Comparison of ENCODE assay signal across 10 cellular contexts in the genomic region with DNA sequence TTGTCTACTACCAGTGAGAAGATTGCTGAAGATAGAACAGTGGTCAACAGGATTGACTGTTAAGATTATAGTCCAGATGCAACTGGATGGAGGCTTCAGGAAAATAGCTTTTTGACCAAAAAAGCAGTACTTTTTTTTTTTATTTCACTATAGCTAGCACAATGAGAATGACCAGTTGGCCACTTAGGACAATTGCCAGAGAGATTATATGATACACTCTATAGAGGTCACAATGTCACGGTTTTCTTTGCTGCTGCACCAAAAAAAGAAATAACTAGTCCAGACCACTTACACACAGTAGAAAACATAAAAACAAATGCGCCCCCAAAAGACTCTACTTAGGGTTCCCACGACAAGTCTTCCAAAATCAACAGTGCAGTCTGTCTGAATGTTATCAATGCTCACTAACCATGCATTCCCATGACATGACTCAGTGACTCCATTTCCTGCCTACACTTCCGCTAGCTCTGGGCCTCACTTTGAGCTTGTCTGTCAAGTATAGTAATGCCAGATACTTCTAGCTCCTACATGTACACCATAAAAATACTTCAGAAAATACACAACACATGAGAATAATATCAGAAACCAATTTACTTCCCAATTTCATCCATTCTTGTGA.
A peak's percentile ranks its signal among the peaks of the same experiment; 100 is the strongest.
DNase-seq lines count a peak whose midpoint lies in the region; ATAC-seq and TF ChIP-seq lines count a peak whose summit lies in the region.
"Had no signal": no experiment of that assay in that cellular context is flagged by ENCODE, and none has a peak within 500 bp of the region (broad histone marks: within the 10 kb centered on the region; RNA-seq: fewer than 3 reads in every experiment).

No MANE protein-coding gene starts in this region.

- no peak overlapping the region for H3K27ac Mint-ChIP-seq in GM23338
- H3K27ac Mint-ChIP-seq in activated T-cell treated with anti-CD3 and anti-CD28 coated beads, Interleukin-2, amount 50 U/mL, for 72 hours, result no peak overlapping the region
- H3K27ac Mint-ChIP-seq: naive thymus-derived CD4-positive, alpha-beta T cell had no signal

- TF ChIP-seq CTCF in GM23338 (conservative IDR thresholded peaks at IDR 0.05; ENCODE audit: low read depth in 2 of 2) (no peak), SK-N-SH (IDR thresholded peaks at IDR 0.05) (no peak), gastrocnemius medialis (IDR thresholded peaks at IDR 0.05 in 4 of 5, conservative IDR thresholded peaks at IDR 0.05 in 1 of 5) (no peak), gastroesophageal sphincter (IDR thresholded peaks at IDR 0.05) (no peak)

- H3K27ac ChIP-seq in GM23338 (ENCODE audit: low read depth) (no peak overlapping the region), SK-N-SH (ENCODE audit: low read depth in 2 of 2, low read length in 1 of 2) (peak overlapping the region; percentile 67 to 98), gastrocnemius medialis (peak overlapping the region in 3 of 4 donors; percentile 32 to 50 (median 35)), gastroesophageal sphincter (peak overlapping the region in 1 of 4 donors; percentile 11)
- H3K27ac ChIP-seq: SK-N-MC had no signal

- intact Hi-C loops in gastrocnemius medialis (cut with DNase I; ENCODE audit: low total_unique reads), result no loop called here

- WGBS in SK-N-SH (ENCODE audit: low lambda C conversion rate), result 16% methylated on average over 4 of the region's 4 CpGs
- WGBS in gastroesophageal sphincter (ENCODE audit: low coverage in 1 of 2), 2 donors, result 56 to 81% methylated on average over 4 of the region's 4 CpGs

- H3K9me3 Mint-ChIP-seq in GM23338, result no peaks in the 10 kb centered on the region
- H3K9me3 Mint-ChIP-seq in activated T-cell treated with anti-CD3 and anti-CD28 coated beads, Interleukin-2, amount 50 U/mL, for 72 hours, result no peaks in the 10 kb centered on the region

- CTCF ChIA-PET in SK-N-SH (lab: Yijun Ruan, JAX), result interaction anchor here (0.6 to 1.3 kb wide), 2 partner anchors 48 to 909 kb away, joined by 3 to 4 read pairs; partner anchors contain the start of gene PDS5B

- TF ChIP-seq RAD21 in SK-N-SH (IDR thresholded peaks at IDR 0.05; ENCODE audit: low read length), result no peak

- in situ Hi-C loops in gastrocnemius medialis (cut with MboI; ENCODE audit: low sequenced_read_pairs in 4 of 4), result no loop called here

- H2AFZ ChIP-seq in GM23338 (peak overlapping the region; percentile 36; the same call in 1 of the 2 replicates), SK-N-SH (ENCODE audit: low read depth) (peak overlapping the region; percentile 47)

- DNase-seq in GM23338 (ENCODE audit: low spot score) (peak; percentile 20), SK-N-SH (no peak), fibroblast of the conjunctiva (ENCODE audit: low read depth) (peak; percentile 43), gastrocnemius medialis (no peak), iPS-NIHi11 (ENCODE audit: low spot score) (no peak), retina (no peak)
- DNase-seq in activated T-cell treated with anti-CD3 and anti-CD28 coated beads, Interleukin-2, amount 50 U/mL, for 72 hours, result no peak
- DNase-seq: naive thymus-derived CD4-positive, alpha-beta T cell had no signal

- no peaks in the 10 kb centered on the region for H3K36me3 ChIP-seq in GM23338 (ENCODE audit: insufficient read depth)
- H3K36me3 ChIP-seq in SK-N-SH (replicated peaks in 1 of 2; ENCODE audit: control insufficient read depth in 1 of 2, insufficient read depth in 2 of 2, low read length in 1 of 2), result no peaks in the 10 kb centered on the region
- H3K36me3 ChIP-seq in gastrocnemius medialis, result no peaks in the 10 kb centered on the region
- no peaks in the 10 kb centered on the region for H3K36me3 ChIP-seq in gastroesophageal sphincter

- peaks cover 4% of the 10 kb centered on the region for H3K27me3 Mint-ChIP-seq in GM23338 (ENCODE audit: insufficient read depth, low read depth, poor library complexity)
- peaks cover 6% of the 10 kb centered on the region for H3K27me3 Mint-ChIP-seq in activated T-cell treated with anti-CD3 and anti-CD28 coated beads, Interleukin-2, amount 50 U/mL, for 72 hours (ENCODE audit: low read depth)

- H3K4me2 ChIP-seq in GM23338 (no peak overlapping the region), SK-N-SH (peak overlapping the region; percentile 62; the same call in 1 of the 2 replicates)

- no peak for ATAC-seq in GM23338
- ATAC-seq in gastrocnemius medialis, result peak in 1 of 2 donors; percentile 63
- no peak for ATAC-seq in gastroesophageal sphincter
- no peak for ATAC-seq in activated T-cell treated with anti-CD3 and anti-CD28 coated beads, Interleukin-2, amount 50 U/mL, for 72 hours (replicated peaks in 1 of 2)
- ATAC-seq: naive thymus-derived CD4-positive, alpha-beta T cell had no signal

- POLR2A ChIA-PET in SK-N-SH (lab: Yijun Ruan, JAX), result no interaction called here

- no peak overlapping the region for H3K4me3 Mint-ChIP-seq in GM23338
- no peak overlapping the region for H3K4me3 Mint-ChIP-seq in activated T-cell treated with anti-CD3 and anti-CD28 coated beads, Interleukin-2, amount 50 U/mL, for 72 hours
- H3K4me3 Mint-ChIP-seq: naive thymus-derived CD4-positive, alpha-beta T cell had no signal

- H3K27me3 ChIP-seq in GM23338 (ENCODE audit: insufficient read depth) (no peaks in the 10 kb centered on the region), SK-N-SH (ENCODE audit: insufficient read depth) (no peaks in the 10 kb centered on the region), gastrocnemius medialis (no peaks in the 10 kb centered on the region), gastroesophageal sphincter (no peaks in the 10 kb centered on the region)

- H3K79me2 ChIP-seq in GM23338 (replicated peaks; ENCODE audit: insufficient read depth) (no peaks in the 10 kb centered on the region), SK-N-SH (ENCODE audit: insufficient read depth) (no peaks in the 10 kb centered on the region)

- H3K9me3 ChIP-seq in SK-N-SH, result no peaks in the 10 kb centered on the region
- H3K9me3 ChIP-seq in gastrocnemius medialis, result no peaks in the 10 kb centered on the region
- no peaks in the 10 kb centered on the region for H3K9me3 ChIP-seq in gastroesophageal sphincter

- H3K4me1 Mint-ChIP-seq in GM23338, result peaks cover 27% of the 10 kb centered on the region
- H3K4me1 Mint-ChIP-seq in activated T-cell treated with anti-CD3 and anti-CD28 coated beads, Interleukin-2, amount 50 U/mL, for 72 hours (ENCODE audit: low read depth), result no peaks in the 10 kb centered on the region

- H3F3A ChIP-seq in GM23338 (replicated peaks; ENCODE audit: low read depth), result no peaks in the 10 kb centered on the region
- peaks cover 38% of the 10 kb centered on the region for H3F3A ChIP-seq in SK-N-SH (replicated peaks; ENCODE audit: insufficient read depth)

- H3K4me3 ChIP-seq in GM23338, result no peak overlapping the region
- H3K4me3 ChIP-seq in SK-N-SH (ENCODE audit: low read depth in 2 of 2, low read length in 1 of 2), result peak overlapping the region in 1 of 2 experiments; percentile 11; a peak in 1 of 4 replicates
- no peak overlapping the region for H3K4me3 ChIP-seq in gastrocnemius medialis
- no peak overlapping the region for H3K4me3 ChIP-seq in gastroesophageal sphincter
- H3K4me3 ChIP-seq: SK-N-MC had no signal

- H4K20me1 ChIP-seq in GM23338 (replicated peaks; ENCODE audit: insufficient read depth) (no peaks in the 10 kb centered on the region), SK-N-SH (ENCODE audit: insufficient read depth) (no peaks in the 10 kb centered on the region)

- H3K36me3 Mint-ChIP-seq in GM23338 (ENCODE audit: low read depth), result no peaks in the 10 kb centered on the region
- no peaks in the 10 kb centered on the region for H3K36me3 Mint-ChIP-seq in activated T-cell treated with anti-CD3 and anti-CD28 coated beads, Interleukin-2, amount 50 U/mL, for 72 hours (ENCODE audit: insufficient read depth in 2 of 2)

- H3K9ac ChIP-seq in SK-N-SH, result peak overlapping the region; percentile 64; the same call in 1 of the 2 replicates

- H3K4me1 ChIP-seq in GM23338 (ENCODE audit: insufficient read depth), result no peaks in the 10 kb centered on the region; the same call in none of the 2 replicates
- H3K4me1 ChIP-seq in SK-N-SH (ENCODE audit: control insufficient read depth in 1 of 2, insufficient read depth in 2 of 2, low read depth in 1 of 2, low read length in 1 of 2), result peaks cover 0 to 38% of the 10 kb centered on the region in 2 experiments; a peak in 3 of 4 replicates
- H3K4me1 ChIP-seq in gastrocnemius medialis, result peaks cover 0 to 7% of the 10 kb centered on the region in 2 donors
- H3K4me1 ChIP-seq in gastroesophageal sphincter, result peaks cover 0 to 19% (median 0%) of the 10 kb centered on the region in 3 donors

- TF ChIP-seq POLR2A in gastrocnemius medialis (IDR thresholded peaks at IDR 0.05) (no peak), gastroesophageal sphincter (IDR thresholded peaks at IDR 0.05) (no peak)

- TF ChIP-seq EP300 in SK-N-SH (IDR thresholded peaks at IDR 0.05; ENCODE audit: borderline replicate concordance in 1 of 2, low read depth in 1 of 2, low read length in 1 of 2), result peak in 1 of 2 experiments; percentile 60; a peak in 2 of 4 replicates
- no peak for TF ChIP-seq EP300 in gastroesophageal sphincter (IDR thresholded peaks at IDR 0.05)

- H3K9me2 ChIP-seq in GM23338 (ENCODE audit: insufficient read depth) (no peaks in the 10 kb centered on the region; the same call in 1 of the 2 replicates), SK-N-SH (no peaks in the 10 kb centered on the region)

TF ChIP-seq in GM23338, 12 proteins besides CTCF, POLR2A, EP300 and RAD21 (continues in another document):
- TF ChIP-seq EZH2 (IDR thresholded peaks at IDR 0.05; ENCODE audit: low read depth, unreplicated experiment) (no peak), NANOG (IDR thresholded peaks at IDR 0.05; ENCODE audit: borderline replicate concordance) (no peak), ETS1 (IDR thresholded peaks at IDR 0.05) (no peak)

TF ChIP-seq in SK-N-SH, 30 proteins besides CTCF, POLR2A, EP300 and RAD21 (continues in another document):
- TF ChIP-seq NFIC (IDR thresholded peaks at IDR 0.05; ENCODE audit: borderline replicate concordance) (peak; percentile 38; the same call in 1 of the 2 replicates), USF1 (IDR thresholded peaks at IDR 0.05; ENCODE audit: borderline replicate concordance, low read depth) (no peak), SMC3 (IDR thresholded peaks at IDR 0.05; ENCODE audit: low read depth, low read length) (no peak), FOXJ3 (CRISPR knock-in tag; IDR thresholded peaks at IDR 0.05) (no peak)
- TF ChIP-seq, protein P1, sequence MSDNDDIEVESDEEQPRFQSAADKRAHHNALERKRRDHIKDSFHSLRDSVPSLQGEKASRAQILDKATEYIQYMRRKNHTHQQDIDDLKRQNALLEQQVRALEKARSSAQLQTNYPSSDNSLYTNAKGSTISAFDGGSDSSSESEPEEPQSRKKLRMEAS (IDR thresholded peaks at IDR 0.05; ENCODE audit: low read depth), result 0 out of 2 replicates have a peak, but pooled peaks have one; percentile 25

Comparison
In these comparisons a context has a peak if more than half of its experiments do, and no peak if none do; other contexts are left out.
1. DNase-seq: peak in GM23338 (single experiment) and fibroblast of the conjunctiva (single experiment); none in SK-N-SH (single experiment), gastrocnemius medialis (0 of 2), iPS-NIHi11 (single experiment), retina (single experiment) and activated T-cell treated with anti-CD3 and anti-CD28 coated beads, Interleukin-2, amount 50 U/mL, for 72 hours (0 of 2).